ENCODE assay signal across 8 cellular contexts in genomic region chr17:4710693-4711634, GRCh38. TPM values are rescaled to one million over a fixed set of nuclear protein-coding genes. Genes with fewer than 3 reads are reported as not detected.
DNase-seq lines count a peak whose midpoint lies in the region; ATAC-seq and TF ChIP-seq lines count a peak whose summit lies in the region.

No MANE protein-coding gene starts in this region.

- H3K4me1 Mint-ChIP-seq in activated T-helper 1 cell treated with anti-CD3 and anti-CD28 coated beads, Interleukin-12 subunit alpha, Interleukin-12 subunit beta, Interleukin-2, Interleukin-4 antibody, amounts not matched to agents 30 ng/mL and 10 ng/mL and 1 ng/mL, durations not matched to agents 14 hours and 24 hours and 36 hours (ENCODE audit: low read depth): peaks cover 58% of the 10 kb centered on the region
- H3K4me1 Mint-ChIP-seq in glutamatergic neuron (ENCODE audit: low read depth, unreplicated experiment): peaks cover 17% of the 10 kb centered on the region

- DNase-seq in NOMO-1 treated with dmso at 0.1 percent for 144 hours (lab: John Stamatoyannopoulos, UW; ENCODE audit: unreplicated experiment) (peak; percentile 62), glutamatergic neuron (peak; percentile 51), GM19238 (ENCODE audit: insufficient read length, low spot score) (no peak), MV-4-11 (lab: John Stamatoyannopoulos, UW) (no peak)
- peak; percentile 55 for DNase-seq in activated T-helper 1 cell treated with anti-CD3 and anti-CD28 coated beads, Interleukin-12 subunit alpha, Interleukin-12 subunit beta, Interleukin-2, Interleukin-4 antibody, amounts not matched to agents 30 ng/mL and 10 ng/mL and 1 ng/mL, durations not matched to agents 14 hours and 24 hours and 36 hours (ENCODE audit: low spot score)

- no peaks in the 10 kb centered on the region for H3K9me3 Mint-ChIP-seq in activated T-helper 1 cell treated with anti-CD3 and anti-CD28 coated beads, Interleukin-12 subunit alpha, Interleukin-12 subunit beta, Interleukin-2, Interleukin-4 antibody, amounts not matched to agents 30 ng/mL and 10 ng/mL and 1 ng/mL, durations not matched to agents 14 hours and 24 hours and 36 hours
- H3K9me3 Mint-ChIP-seq in glutamatergic neuron (ENCODE audit: unreplicated experiment): peaks cover 12% of the 10 kb centered on the region

- intact Hi-C loops in activated T-helper 1 cell treated with anti-CD3 and anti-CD28 coated beads, Interleukin-12 subunit alpha, Interleukin-12 subunit beta, Interleukin-2, Interleukin-4 antibody, amounts not matched to agents 30 ng/mL and 10 ng/mL and 1 ng/mL, durations not matched to agents 14 hours and 24 hours and 36 hours (cut with micrococcal nuclease): loop anchor here (1.0 to 10.0 kb wide), 11 partner anchors 20 to 346 kb away; partner anchors contain the start of genes C17orf107, MED11, MINK1 and PFN1

- peak overlapping the region; percentile 99 for H3K27ac Mint-ChIP-seq in activated T-helper 1 cell treated with anti-CD3 and anti-CD28 coated beads, Interleukin-12 subunit alpha, Interleukin-12 subunit beta, Interleukin-2, Interleukin-4 antibody, amounts not matched to agents 30 ng/mL and 10 ng/mL and 1 ng/mL, durations not matched to agents 14 hours and 24 hours and 36 hours
- peak overlapping the region; percentile 70 for H3K27ac Mint-ChIP-seq in glutamatergic neuron (ENCODE audit: unreplicated experiment)

- H3K27ac ChIP-seq in rectal smooth muscle tissue (ENCODE audit: low read depth, low read length): peak overlapping the region; percentile 50

- H3K36me3 Mint-ChIP-seq in activated T-helper 1 cell treated with anti-CD3 and anti-CD28 coated beads, Interleukin-12 subunit alpha, Interleukin-12 subunit beta, Interleukin-2, Interleukin-4 antibody, amounts not matched to agents 30 ng/mL and 10 ng/mL and 1 ng/mL, durations not matched to agents 14 hours and 24 hours and 36 hours (ENCODE audit: low read depth): peaks cover 19% of the 10 kb centered on the region
- no peaks in the 10 kb centered on the region for H3K36me3 Mint-ChIP-seq in glutamatergic neuron (ENCODE audit: unreplicated experiment)

- no peaks in the 10 kb centered on the region for H3K27me3 Mint-ChIP-seq in activated T-helper 1 cell treated with anti-CD3 and anti-CD28 coated beads, Interleukin-12 subunit alpha, Interleukin-12 subunit beta, Interleukin-2, Interleukin-4 antibody, amounts not matched to agents 30 ng/mL and 10 ng/mL and 1 ng/mL, durations not matched to agents 14 hours and 24 hours and 36 hours (ENCODE audit: insufficient read depth)
- peaks cover 15% of the 10 kb centered on the region for H3K27me3 Mint-ChIP-seq in glutamatergic neuron (ENCODE audit: unreplicated experiment)

- peak overlapping the region; percentile 81 for H3K4me3 ChIP-seq in rectal smooth muscle tissue (ENCODE audit: low read length)

- H3K9ac ChIP-seq in rectal smooth muscle tissue (ENCODE audit: low read length): peak overlapping the region; percentile 77

- H3K4me1 ChIP-seq in rectal smooth muscle tissue (ENCODE audit: control insufficient read depth, insufficient read depth, low read length): peaks cover 8% of the 10 kb centered on the region

- no peaks in the 10 kb centered on the region for H3K36me3 ChIP-seq in rectal smooth muscle tissue (ENCODE audit: control insufficient read depth, insufficient read depth, low read length)

- no peak for TF ChIP-seq CTCF in glutamatergic neuron (IDR thresholded peaks at IDR 0.05; ENCODE audit: partially characterized antibody, unreplicated experiment)

- no peaks in the 10 kb centered on the region for H3K27me3 ChIP-seq in rectal smooth muscle tissue (ENCODE audit: control insufficient read depth, insufficient read depth, low read length)

- ATAC-seq in GM21528 (IDR thresholded peaks at IDR 0.05; ENCODE audit: low FRiP score, unreplicated experiment) (peak; percentile 16), GM18868 (IDR thresholded peaks at IDR 0.05; ENCODE audit: unreplicated experiment) (no peak)

- peak overlapping the region; percentile 98 for H3K4me3 Mint-ChIP-seq in activated T-helper 1 cell treated with anti-CD3 and anti-CD28 coated beads, Interleukin-12 subunit alpha, Interleukin-12 subunit beta, Interleukin-2, Interleukin-4 antibody, amounts not matched to agents 30 ng/mL and 10 ng/mL and 1 ng/mL, durations not matched to agents 14 hours and 24 hours and 36 hours
- H3K4me3 Mint-ChIP-seq in glutamatergic neuron (ENCODE audit: unreplicated experiment): peak overlapping the region; percentile 92

RNA-seq across cellular contexts. Expression of gene ARRB2, which starts 0.5 kb away (rescaled TPM):
- 202 and 204 TPM in 2 replicates for total RNA-seq in activated T-helper 1 cell treated with anti-CD3 and anti-CD28 coated beads, Interleukin-12 subunit alpha, Interleukin-12 subunit beta, Interleukin-2, Interleukin-4 antibody, amounts not matched to agents 30 ng/mL and 10 ng/mL and 1 ng/mL, durations not matched to agents 14 hours and 24 hours and 36 hours
- total RNA-seq in glutamatergic neuron (ENCODE audit: unreplicated experiment): 106 TPM

RNA-seq across cellular contexts. Expression of gene PELP1, which starts 7.0 kb away (rescaled TPM):
- total RNA-seq in activated T-helper 1 cell treated with anti-CD3 and anti-CD28 coated beads, Interleukin-12 subunit alpha, Interleukin-12 subunit beta, Interleukin-2, Interleukin-4 antibody, amounts not matched to agents 30 ng/mL and 10 ng/mL and 1 ng/mL, durations not matched to agents 14 hours and 24 hours and 36 hours: 130 and 145 TPM in 2 replicates
- 63.7 TPM for total RNA-seq in glutamatergic neuron (ENCODE audit: unreplicated experiment)

RNA-seq across cellular contexts. Expression of gene MED11, which starts 20.3 kb away (rescaled TPM):
- total RNA-seq in activated T-helper 1 cell treated with anti-CD3 and anti-CD28 coated beads, Interleukin-12 subunit alpha, Interleukin-12 subunit beta, Interleukin-2, Interleukin-4 antibody, amounts not matched to agents 30 ng/mL and 10 ng/mL and 1 ng/mL, durations not matched to agents 14 hours and 24 hours and 36 hours: 21.9 and 23.7 TPM in 2 replicates
- 12.5 TPM for total RNA-seq in glutamatergic neuron (ENCODE audit: unreplicated experiment)

RNA-seq across cellular contexts. Expression of gene ZMYND15, which starts 28.7 kb away (rescaled TPM):
- total RNA-seq in activated T-helper 1 cell treated with anti-CD3 and anti-CD28 coated beads, Interleukin-12 subunit alpha, Interleukin-12 subunit beta, Interleukin-2, Interleukin-4 antibody, amounts not matched to agents 30 ng/mL and 10 ng/mL and 1 ng/mL, durations not matched to agents 14 hours and 24 hours and 36 hours: 0.18 TPM in 1 of 2 replicates, not detected in the other
- total RNA-seq in glutamatergic neuron (ENCODE audit: unreplicated experiment): not detected

RNA-seq across cellular contexts. Expression of gene CXCL16, which starts 28.8 kb away (rescaled TPM):
- total RNA-seq in activated T-helper 1 cell treated with anti-CD3 and anti-CD28 coated beads, Interleukin-12 subunit alpha, Interleukin-12 subunit beta, Interleukin-2, Interleukin-4 antibody, amounts not matched to agents 30 ng/mL and 10 ng/mL and 1 ng/mL, durations not matched to agents 14 hours and 24 hours and 36 hours: 3.7 and 7.0 TPM in 2 replicates
- not detected for total RNA-seq in glutamatergic neuron (ENCODE audit: unreplicated experiment)

Comparison
In these comparisons a context has a peak if more than half of its experiments do, and no peak if none do; other contexts are left out.
1. DNase-seq: peak in NOMO-1 treated with dmso at 0.1 percent for 144 hours (single experiment), activated T-helper 1 cell treated with anti-CD3 and anti-CD28 coated beads, Interleukin-12 subunit alpha, Interleukin-12 subunit beta, Interleukin-2, Interleukin-4 antibody, amounts not matched to agents 30 ng/mL and 10 ng/mL and 1 ng/mL, durations not matched to agents 14 hours and 24 hours and 36 hours (single experiment) and glutamatergic neuron (single experiment); none in GM19238 (single experiment) and MV-4-11 (single experiment).